Comparison of ENCODE assay signal across 8 cellular contexts in genomic region chr17:55238197-55238930, GRCh38. TPM values are rescaled to one million over a fixed set of nuclear protein-coding genes. Genes with fewer than 3 reads are reported as not detected.
DNase-seq lines count a peak whose midpoint lies in the region; ATAC-seq and TF ChIP-seq lines count a peak whose summit lies in the region.

No MANE protein-coding gene starts in this region.

- DNase-seq in NCI-H524 (lab: John Stamatoyannopoulos, UW) (peak; percentile 97 to 98), lower leg skin (ENCODE audit: low spot score in 2 of 2) (peak; percentile 93 to 99)
- peak; percentile 87 for DNase-seq in activated CD4-positive, alpha-beta memory T cell treated with anti-CD3 and anti-CD28 coated beads, Interleukin-2, amount 10 ng/mL, durations not matched to agents 7 days and 5 days
- peak; percentile 86 to 90 for DNase-seq in stimulated activated CD4-positive, alpha-beta T cell treated with anti-CD3 and anti-CD28 coated beads, Interleukin-4, amount 100 ng/mL, for 4 hours

- intact Hi-C loops in lower leg skin (cut with DNase I; ENCODE audit: low total_unique reads), result no loop called here

- H3K27me3 Mint-ChIP-seq in activated CD4-positive, alpha-beta memory T cell treated with anti-CD3 and anti-CD28 coated beads, Interleukin-2, amount 10 ng/mL, durations not matched to agents 7 days and 5 days, result peaks cover 23% of the 10 kb centered on the region

- H3K4me3 ChIP-seq in BLaER1 (peak overlapping the region; percentile 63), duodenal mucosa (ENCODE audit: low read depth in 1 of 2, low read length in 2 of 2) (peak overlapping the region; percentile 70 to 83), lower leg skin (ENCODE audit: low read depth, poor library complexity, severe bottlenecking) (peak overlapping the region; percentile 9)

- no peak for TF ChIP-seq POLR2A in lower leg skin (IDR thresholded peaks at IDR 0.05)

- H3K4me1 ChIP-seq in BLaER1 (peaks cover 29% of the 10 kb centered on the region), duodenal mucosa (ENCODE audit: control insufficient read depth in 1 of 2, insufficient read depth in 2 of 2, low read length in 2 of 2) (peaks cover 10 to 13% of the 10 kb centered on the region in 2 donors)

- no peaks in the 10 kb centered on the region; the same call in 1 of the 2 replicates for H3K9me3 ChIP-seq in BLaER1
- peaks cover 0 to 3% of the 10 kb centered on the region in 2 donors for H3K9me3 ChIP-seq in duodenal mucosa (ENCODE audit: control insufficient read depth in 1 of 2, low read length in 2 of 2)

- H3K27me3 ChIP-seq in BLaER1 (peaks cover 9% of the 10 kb centered on the region; the same call in 1 of the 2 replicates), duodenal mucosa (ENCODE audit: control insufficient read depth in 1 of 2, insufficient read depth in 2 of 2, low read length in 2 of 2) (peaks cover 0 to 2% of the 10 kb centered on the region in 2 donors)

- H3K27ac Mint-ChIP-seq in activated CD4-positive, alpha-beta memory T cell treated with anti-CD3 and anti-CD28 coated beads, Interleukin-2, amount 10 ng/mL, durations not matched to agents 7 days and 5 days, result peak overlapping the region; percentile 26

- H3K4me1 Mint-ChIP-seq in activated CD4-positive, alpha-beta memory T cell treated with anti-CD3 and anti-CD28 coated beads, Interleukin-2, amount 10 ng/mL, durations not matched to agents 7 days and 5 days, result peaks cover 19% of the 10 kb centered on the region

- H4K20me1 ChIP-seq in BLaER1, result no peaks in the 10 kb centered on the region

- H3K27ac ChIP-seq in BLaER1 (no peak overlapping the region), duodenal mucosa (ENCODE audit: low read depth, low read length) (peak overlapping the region; percentile 68)

- no peaks in the 10 kb centered on the region for H3K36me3 Mint-ChIP-seq in activated CD4-positive, alpha-beta memory T cell treated with anti-CD3 and anti-CD28 coated beads, Interleukin-2, amount 10 ng/mL, durations not matched to agents 7 days and 5 days (ENCODE audit: low read depth)

- POLR2A ChIA-PET in activated CD4-positive, alpha-beta memory T cell treated with anti-CD3 and anti-CD28 coated beads, Interleukin-2, amount 10 ng/mL, durations not matched to agents 7 days and 5 days (lab: Charles Lee), result interaction anchor here (1.1 to 2.8 kb wide), 6 partner anchors 13 to 183 kb away, joined by 3 to 25 read pairs (median 7); partner anchors contain the start of genes HLF and MMD

- H3K4me3 Mint-ChIP-seq in activated CD4-positive, alpha-beta memory T cell treated with anti-CD3 and anti-CD28 coated beads, Interleukin-2, amount 10 ng/mL, durations not matched to agents 7 days and 5 days, result peak overlapping the region; percentile 77

- no peaks in the 10 kb centered on the region for H3K36me3 ChIP-seq in BLaER1
- no peaks in the 10 kb centered on the region for H3K36me3 ChIP-seq in duodenal mucosa (ENCODE audit: control insufficient read depth in 1 of 2, insufficient read depth in 2 of 2, low read length in 2 of 2)

- WGBS in lower leg skin, 2 donors, result 0 to 1% methylated on average over 25 to 55 of the region's 67 CpGs

- TF ChIP-seq CTCF in lower leg skin (IDR thresholded peaks at IDR 0.05), result no peak

- H3K9ac ChIP-seq in BLaER1 (no peak overlapping the region), duodenal mucosa (ENCODE audit: low read depth in 1 of 2, low read length in 2 of 2) (peak overlapping the region; percentile 21 to 68)

- CTCF ChIA-PET in activated CD4-positive, alpha-beta memory T cell treated with anti-CD3 and anti-CD28 coated beads, Interleukin-2, amount 10 ng/mL, durations not matched to agents 7 days and 5 days (lab: Charles Lee), result interaction anchor here (0.8 to 2.7 kb wide), 14 partner anchors 17 to 245 kb away, joined by 3 to 14 read pairs (median 4); partner anchors contain the start of gene HLF

- H3K4me2 ChIP-seq in BLaER1, result peak overlapping the region; percentile 78

- H3K9me3 Mint-ChIP-seq in activated CD4-positive, alpha-beta memory T cell treated with anti-CD3 and anti-CD28 coated beads, Interleukin-2, amount 10 ng/mL, durations not matched to agents 7 days and 5 days, result no peaks in the 10 kb centered on the region

- peak; percentile 92 for ATAC-seq in GM19324 (IDR thresholded peaks at IDR 0.05; ENCODE audit: low FRiP score, unreplicated experiment)
- peak; percentile 86 for ATAC-seq in HG03457 (IDR thresholded peaks at IDR 0.05; ENCODE audit: unreplicated experiment)

RNA-seq across cellular contexts. Expression of gene HLF, which starts 26.4 kb away (rescaled TPM):
- total RNA-seq in activated CD4-positive, alpha-beta memory T cell treated with anti-CD3 and anti-CD28 coated beads, Interleukin-2, amount 10 ng/mL, durations not matched to agents 7 days and 5 days, result 1 to 10 TPM; 2.8 to 3.3 TPM
- 10 to 100 TPM; 19.8 to 46.7 (median 29.9) TPM for total RNA-seq in lower leg skin

Comparison
In these comparisons a context has a peak if more than half of its experiments do, and no peak if none do; other contexts are left out.
1. H3K4me3 ChIP-seq: peak in every context shown above with its lines; median percentile 76 in duodenal mucosa; 63 in BLaER1; 9 in lower leg skin.
2. RNA of gene HLF, which starts 26.4 kb away (total RNA-seq): 19.8 to 46.7 TPM in lower leg skin; 2.8 to 3.3 TPM in activated CD4-positive, alpha-beta memory T cell treated with anti-CD3 and anti-CD28 coated beads, Interleukin-2, amount 10 ng/mL, durations not matched to agents 7 days and 5 days; every median in the first group is over 4 times any median in the second.
3. Peak in every context shown above with its lines, with median percentiles within 50 percentile points of each other: DNase-seq.